In the genomic region with DNA sequence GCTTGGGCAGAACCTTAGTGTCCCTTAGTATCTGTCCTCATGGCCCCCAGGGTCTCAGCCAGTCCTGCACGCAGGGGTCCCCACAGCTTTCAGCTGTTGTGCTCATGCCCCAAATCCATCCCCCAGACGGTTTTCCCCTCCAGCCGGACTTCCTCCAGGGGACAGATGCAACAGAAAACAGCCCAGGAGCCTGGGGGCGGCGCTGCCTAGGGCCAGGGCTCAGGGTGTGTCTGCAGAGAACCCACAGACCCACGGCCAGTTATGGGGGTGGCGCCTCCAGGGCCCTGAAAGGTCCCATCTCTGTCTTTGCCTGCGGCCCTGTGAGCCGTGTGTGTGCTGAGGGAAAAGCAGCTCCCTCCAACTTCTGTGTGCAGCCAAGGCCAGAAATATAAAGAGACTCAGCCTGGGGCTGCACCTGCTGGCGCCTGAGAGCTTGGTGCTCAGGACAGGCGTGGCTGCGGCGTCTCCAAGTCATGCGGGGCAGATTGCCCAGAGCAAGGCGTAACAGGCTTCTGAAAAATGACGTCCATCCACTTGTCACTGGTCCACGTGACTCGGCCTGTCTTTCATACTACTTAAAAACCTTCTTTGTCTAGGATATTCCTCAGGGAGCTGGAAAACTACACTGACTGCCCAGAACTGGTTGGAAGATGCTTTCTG, we compare ENCODE assay signal across 1 cellular context.
TF ChIP-seq lines count a peak whose summit lies in the region.

No MANE protein-coding gene starts in this region.

TF ChIP-seq in K562, 482 proteins besides CTCF, POLR2A, EP300 and RAD21 (continued from another document):
- TF ChIP-seq, protein P1, sequence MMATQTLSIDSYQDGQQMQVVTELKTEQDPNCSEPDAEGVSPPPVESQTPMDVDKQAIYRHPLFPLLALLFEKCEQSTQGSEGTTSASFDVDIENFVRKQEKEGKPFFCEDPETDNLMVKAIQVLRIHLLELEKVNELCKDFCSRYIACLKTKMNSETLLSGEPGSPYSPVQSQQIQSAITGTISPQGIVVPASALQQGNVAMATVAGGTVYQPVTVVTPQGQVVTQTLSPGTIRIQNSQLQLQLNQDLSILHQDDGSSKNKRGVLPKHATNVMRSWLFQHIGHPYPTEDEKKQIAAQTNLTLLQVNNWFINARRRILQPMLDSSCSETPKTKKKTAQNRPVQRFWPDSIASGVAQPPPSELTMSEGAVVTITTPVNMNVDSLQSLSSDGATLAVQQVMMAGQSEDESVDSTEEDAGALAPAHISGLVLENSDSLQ (IDR thresholded peaks at IDR 0.05) = 0 out of 2 replicates have a peak, but pooled peaks have one; percentile 33
- TF ChIP-seq ZNF232 (CRISPR knock-in tag; IDR thresholded peaks at IDR 0.05) = no peak
- no peak for TF ChIP-seq ZSCAN32 (CRISPR knock-in tag; IDR thresholded peaks at IDR 0.05)
- TF ChIP-seq, protein P2, sequence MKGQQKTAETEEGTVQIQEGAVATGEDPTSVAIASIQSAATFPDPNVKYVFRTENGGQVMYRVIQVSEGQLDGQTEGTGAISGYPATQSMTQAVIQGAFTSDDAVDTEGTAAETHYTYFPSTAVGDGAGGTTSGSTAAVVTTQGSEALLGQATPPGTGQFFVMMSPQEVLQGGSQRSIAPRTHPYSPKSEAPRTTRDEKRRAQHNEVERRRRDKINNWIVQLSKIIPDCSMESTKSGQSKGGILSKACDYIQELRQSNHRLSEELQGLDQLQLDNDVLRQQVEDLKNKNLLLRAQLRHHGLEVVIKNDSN (CRISPR knock-in tag; IDR thresholded peaks at IDR 0.05) = peak; percentile 74
- TF ChIP-seq, protein P3, sequence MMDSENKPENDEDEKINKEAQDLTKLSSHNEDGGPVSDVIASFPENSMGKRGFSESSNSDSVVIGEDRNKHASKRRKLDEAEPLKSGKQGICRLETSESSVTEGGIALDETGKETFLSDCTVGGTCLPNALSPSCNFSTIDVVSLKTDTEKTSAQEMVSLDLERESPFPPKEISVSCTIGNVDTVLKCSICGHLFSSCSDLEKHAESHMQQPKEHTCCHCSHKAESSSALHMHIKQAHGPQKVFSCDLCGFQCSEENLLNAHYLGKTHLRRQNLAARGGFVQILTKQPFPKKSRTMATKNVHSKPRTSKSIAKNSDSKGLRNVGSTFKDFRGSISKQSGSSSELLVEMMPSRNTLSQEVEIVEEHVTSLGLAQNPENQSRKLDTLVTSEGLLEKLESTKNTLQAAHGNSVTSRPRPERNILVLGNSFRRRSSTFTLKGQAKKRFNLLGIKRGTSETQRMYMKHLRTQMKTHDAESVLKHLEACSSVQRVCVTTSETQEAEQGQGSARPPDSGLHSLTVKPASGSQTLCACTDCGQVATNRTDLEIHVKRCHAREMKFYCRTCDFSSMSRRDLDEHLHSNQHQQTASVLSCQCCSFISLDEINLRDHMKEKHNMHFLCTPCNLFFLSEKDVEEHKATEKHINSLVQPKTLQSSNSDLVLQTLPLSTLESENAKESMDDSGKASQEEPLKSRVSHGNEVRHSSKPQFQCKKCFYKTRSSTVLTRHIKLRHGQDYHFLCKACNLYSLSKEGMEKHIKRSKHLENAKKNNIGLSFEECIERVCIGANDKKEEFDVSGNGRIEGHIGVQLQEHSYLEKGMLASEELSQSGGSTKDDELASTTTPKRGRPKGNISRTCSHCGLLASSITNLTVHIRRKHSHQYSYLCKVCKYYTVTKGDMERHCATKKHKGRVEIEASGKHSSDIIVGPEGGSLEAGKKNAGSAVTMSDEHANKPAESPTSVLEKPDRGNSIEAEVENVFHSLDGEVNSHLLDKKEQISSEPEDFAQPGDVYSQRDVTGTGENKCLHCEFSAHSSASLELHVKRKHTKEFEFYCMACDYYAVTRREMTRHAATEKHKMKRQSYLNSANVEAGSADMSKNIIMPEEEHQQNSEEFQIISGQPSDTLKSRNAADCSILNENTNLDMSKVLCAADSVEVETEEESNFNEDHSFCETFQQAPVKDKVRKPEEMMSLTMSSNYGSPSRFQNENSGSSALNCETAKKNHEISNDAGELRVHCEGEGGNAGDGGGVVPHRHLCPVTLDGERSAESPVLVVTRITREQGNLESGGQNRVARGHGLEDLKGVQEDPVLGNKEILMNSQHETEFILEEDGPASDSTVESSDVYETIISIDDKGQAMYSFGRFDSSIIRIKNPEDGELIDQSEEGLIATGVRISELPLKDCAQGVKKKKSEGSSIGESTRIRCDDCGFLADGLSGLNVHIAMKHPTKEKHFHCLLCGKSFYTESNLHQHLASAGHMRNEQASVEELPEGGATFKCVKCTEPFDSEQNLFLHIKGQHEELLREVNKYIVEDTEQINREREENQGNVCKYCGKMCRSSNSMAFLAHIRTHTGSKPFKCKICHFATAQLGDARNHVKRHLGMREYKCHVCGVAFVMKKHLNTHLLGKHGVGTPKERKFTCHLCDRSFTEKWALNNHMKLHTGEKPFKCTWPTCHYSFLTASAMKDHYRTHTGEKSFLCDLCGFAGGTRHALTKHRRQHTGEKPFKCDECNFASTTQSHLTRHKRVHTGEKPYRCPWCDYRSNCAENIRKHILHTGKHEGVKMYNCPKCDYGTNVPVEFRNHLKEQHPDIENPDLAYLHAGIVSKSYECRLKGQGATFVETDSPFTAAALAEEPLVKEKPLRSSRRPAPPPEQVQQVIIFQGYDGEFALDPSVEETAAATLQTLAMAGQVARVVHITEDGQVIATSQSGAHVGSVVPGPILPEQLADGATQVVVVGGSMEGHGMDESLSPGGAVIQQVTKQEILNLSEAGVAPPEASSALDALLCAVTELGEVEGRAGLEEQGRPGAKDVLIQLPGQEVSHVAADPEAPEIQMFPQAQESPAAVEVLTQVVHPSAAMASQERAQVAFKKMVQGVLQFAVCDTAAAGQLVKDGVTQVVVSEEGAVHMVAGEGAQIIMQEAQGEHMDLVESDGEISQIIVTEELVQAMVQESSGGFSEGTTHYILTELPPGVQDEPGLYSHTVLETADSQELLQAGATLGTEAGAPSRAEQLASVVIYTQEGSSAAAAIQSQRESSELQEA (IDR thresholded peaks at IDR 0.05; ENCODE audit: low read depth) = no peak
- TF ChIP-seq, protein P4, sequence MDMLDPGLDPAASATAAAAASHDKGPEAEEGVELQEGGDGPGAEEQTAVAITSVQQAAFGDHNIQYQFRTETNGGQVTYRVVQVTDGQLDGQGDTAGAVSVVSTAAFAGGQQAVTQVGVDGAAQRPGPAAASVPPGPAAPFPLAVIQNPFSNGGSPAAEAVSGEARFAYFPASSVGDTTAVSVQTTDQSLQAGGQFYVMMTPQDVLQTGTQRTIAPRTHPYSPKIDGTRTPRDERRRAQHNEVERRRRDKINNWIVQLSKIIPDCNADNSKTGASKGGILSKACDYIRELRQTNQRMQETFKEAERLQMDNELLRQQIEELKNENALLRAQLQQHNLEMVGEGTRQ (CRISPR knock-in tag; IDR thresholded peaks at IDR 0.05) = peak; percentile 56
- TF ChIP-seq RAD51 (IDR thresholded peaks at IDR 0.05; ENCODE audit: borderline replicate concordance, low read depth) = peak; percentile 47; the same call in 1 of the 2 replicates
